Comparison of ENCODE assay signal across 3 cellular contexts in the genomic region with DNA sequence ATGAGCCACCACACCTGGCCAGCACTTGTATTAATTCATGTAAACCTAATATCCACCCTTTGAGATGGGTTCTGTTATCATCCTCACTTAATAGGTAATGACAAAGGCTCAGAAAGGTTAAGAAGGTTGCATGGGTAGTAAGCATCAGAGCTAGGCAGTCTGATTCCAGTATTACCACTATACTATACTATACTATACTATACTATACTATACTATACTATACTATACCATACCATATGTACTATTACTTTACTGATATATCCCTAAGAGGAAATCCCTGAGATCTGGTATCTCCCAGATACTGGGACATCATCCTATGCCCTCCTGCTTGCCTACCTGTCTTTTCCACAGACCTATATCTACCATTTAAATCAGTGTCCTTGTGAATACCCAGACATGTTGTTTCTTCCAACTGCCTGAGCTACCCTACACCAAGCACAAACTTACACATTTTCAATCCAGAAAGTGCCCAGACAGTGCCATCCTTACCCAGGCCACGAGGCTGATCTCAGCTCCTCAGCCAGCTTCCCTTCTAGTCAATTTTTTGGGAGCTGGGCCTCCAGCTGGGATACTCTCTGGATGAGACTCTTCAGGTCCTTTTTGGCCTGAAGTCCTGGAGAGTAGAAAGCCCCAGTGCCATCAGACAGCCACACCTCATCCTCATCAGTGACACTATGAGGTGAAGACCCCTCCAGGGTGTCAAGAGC. TPM values are rescaled to one million over a fixed set of nuclear protein-coding genes. Genes with fewer than 3 reads are reported as not detected.
"Had no signal": no experiment of that assay in that cellular context is flagged by ENCODE, and none has a peak within 500 bp of the region (broad histone marks: within the 10 kb centered on the region; RNA-seq: fewer than 3 reads in every experiment).

No MANE protein-coding gene starts in this region.

RNA-seq across cellular contexts. Expression of gene RNU1-1, which starts 36.3 kb away (rescaled TPM):
- total RNA-seq: HT1080 had no signal
- polyA plus RNA-seq: IgD-negative memory B cell, IMR-90 had no signal
